ENCODE assay signal across 1 cellular context in the genomic region with DNA sequence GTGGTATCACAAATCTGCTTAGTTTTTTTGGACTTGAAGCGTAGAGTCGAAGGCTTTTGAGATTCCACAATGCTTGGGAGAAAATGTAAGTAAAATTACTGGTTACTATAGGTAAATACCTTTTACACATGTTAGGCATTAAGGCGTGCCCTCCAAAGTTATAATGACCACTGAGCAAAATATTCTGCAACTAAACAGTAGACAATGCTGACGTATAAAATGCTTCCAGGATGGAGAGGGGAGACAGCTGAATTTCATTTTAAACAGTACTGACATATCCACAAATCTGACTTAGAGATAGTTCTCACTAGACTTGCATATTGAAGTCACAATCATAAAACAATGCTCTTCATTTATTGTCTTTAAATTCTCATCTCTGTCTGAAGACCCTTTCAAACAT.
TF ChIP-seq lines count a peak whose summit lies in the region.

No MANE protein-coding gene starts in this region.

TF ChIP-seq in SK-N-SH, 30 proteins besides CTCF, POLR2A, EP300 and RAD21 (continued from another document):
- TF ChIP-seq, protein P1, sequence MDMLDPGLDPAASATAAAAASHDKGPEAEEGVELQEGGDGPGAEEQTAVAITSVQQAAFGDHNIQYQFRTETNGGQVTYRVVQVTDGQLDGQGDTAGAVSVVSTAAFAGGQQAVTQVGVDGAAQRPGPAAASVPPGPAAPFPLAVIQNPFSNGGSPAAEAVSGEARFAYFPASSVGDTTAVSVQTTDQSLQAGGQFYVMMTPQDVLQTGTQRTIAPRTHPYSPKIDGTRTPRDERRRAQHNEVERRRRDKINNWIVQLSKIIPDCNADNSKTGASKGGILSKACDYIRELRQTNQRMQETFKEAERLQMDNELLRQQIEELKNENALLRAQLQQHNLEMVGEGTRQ (IDR thresholded peaks at IDR 0.05; ENCODE audit: borderline replicate concordance, low read depth, low read length) = no peak
- TF ChIP-seq TCF12 (IDR thresholded peaks at IDR 0.05) = no peak
- TF ChIP-seq, protein P2, sequence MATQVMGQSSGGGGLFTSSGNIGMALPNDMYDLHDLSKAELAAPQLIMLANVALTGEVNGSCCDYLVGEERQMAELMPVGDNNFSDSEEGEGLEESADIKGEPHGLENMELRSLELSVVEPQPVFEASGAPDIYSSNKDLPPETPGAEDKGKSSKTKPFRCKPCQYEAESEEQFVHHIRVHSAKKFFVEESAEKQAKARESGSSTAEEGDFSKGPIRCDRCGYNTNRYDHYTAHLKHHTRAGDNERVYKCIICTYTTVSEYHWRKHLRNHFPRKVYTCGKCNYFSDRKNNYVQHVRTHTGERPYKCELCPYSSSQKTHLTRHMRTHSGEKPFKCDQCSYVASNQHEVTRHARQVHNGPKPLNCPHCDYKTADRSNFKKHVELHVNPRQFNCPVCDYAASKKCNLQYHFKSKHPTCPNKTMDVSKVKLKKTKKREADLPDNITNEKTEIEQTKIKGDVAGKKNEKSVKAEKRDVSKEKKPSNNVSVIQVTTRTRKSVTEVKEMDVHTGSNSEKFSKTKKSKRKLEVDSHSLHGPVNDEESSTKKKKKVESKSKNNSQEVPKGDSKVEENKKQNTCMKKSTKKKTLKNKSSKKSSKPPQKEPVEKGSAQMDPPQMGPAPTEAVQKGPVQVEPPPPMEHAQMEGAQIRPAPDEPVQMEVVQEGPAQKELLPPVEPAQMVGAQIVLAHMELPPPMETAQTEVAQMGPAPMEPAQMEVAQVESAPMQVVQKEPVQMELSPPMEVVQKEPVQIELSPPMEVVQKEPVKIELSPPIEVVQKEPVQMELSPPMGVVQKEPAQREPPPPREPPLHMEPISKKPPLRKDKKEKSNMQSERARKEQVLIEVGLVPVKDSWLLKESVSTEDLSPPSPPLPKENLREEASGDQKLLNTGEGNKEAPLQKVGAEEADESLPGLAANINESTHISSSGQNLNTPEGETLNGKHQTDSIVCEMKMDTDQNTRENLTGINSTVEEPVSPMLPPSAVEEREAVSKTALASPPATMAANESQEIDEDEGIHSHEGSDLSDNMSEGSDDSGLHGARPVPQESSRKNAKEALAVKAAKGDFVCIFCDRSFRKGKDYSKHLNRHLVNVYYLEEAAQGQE (IDR thresholded peaks at IDR 0.05; ENCODE audit: low read depth, low read length) = no peak
TF ChIP-seq in SK-N-SH: peak in this region for 0.
